Comparison of ENCODE assay signal across 30 cellular contexts in the genomic region with DNA sequence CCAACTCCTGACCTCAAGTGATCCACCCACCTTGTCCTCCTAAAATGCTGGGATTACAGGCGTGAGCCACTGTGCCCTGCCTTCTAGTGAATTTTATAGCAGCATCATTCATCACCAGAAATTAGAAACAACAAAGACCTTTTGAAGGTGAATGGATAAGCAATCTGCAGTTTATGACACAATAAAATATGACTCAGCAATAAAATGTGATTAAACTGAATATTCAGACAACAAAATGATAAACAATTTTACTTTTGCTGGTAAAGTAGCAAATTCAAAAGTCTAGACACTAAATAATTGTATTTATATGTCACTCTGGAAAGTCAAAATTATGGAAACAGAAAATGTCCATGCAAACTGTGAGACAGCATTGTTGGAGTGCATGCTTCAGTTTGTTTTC.
"Had no signal": no experiment of that assay in that cellular context is flagged by ENCODE, and none has a peak within 500 bp of the region (broad histone marks: within the 10 kb centered on the region; RNA-seq: fewer than 3 reads in every experiment).

No MANE protein-coding gene starts in this region.

- H3K4me1 Mint-ChIP-seq: activated CD4-positive, alpha-beta memory T cell treated with anti-CD3 and anti-CD28 coated beads, Interleukin-2, amount 10 ng/mL, durations not matched to agents 7 days and 5 days; activated CD4-positive, alpha-beta T cell treated with anti-CD3 and anti-CD28 coated beads for 36 hours; activated CD4-positive, alpha-beta T cell treated with anti-CD3 and anti-CD28 coated beads, Interleukin-2, amount 10 ng/mL, durations not matched to agents 24 days and 14 days; activated naive CD8-positive, alpha-beta T cell treated with anti-CD3 and anti-CD28 coated beads, Interleukin-2, amount 50 U/mL, for 24 hours; activated T-helper 17 cell treated with anti-CD3 and anti-CD28 coated beads, Interleukin-2, amount 50 U/mL, for 72 hours had no signal

- ATAC-seq: activated CD4-positive, alpha-beta T cell treated with anti-CD3 and anti-CD28 coated beads for 36 hours; activated naive CD8-positive, alpha-beta T cell treated with anti-CD3 and anti-CD28 coated beads, Interleukin-2, amount 50 U/mL, for 24 hours; activated T-cell treated with anti-CD3 and anti-CD28 coated beads, Interleukin-2, amount 50 U/mL, for 4 hours; activated T-helper 17 cell treated with anti-CD3 and anti-CD28 coated beads, Interleukin-2, amount 50 U/mL, for 72 hours; body of pancreas; effector memory CD8-positive, alpha-beta T cell; foreskin keratinocyte; gastrocnemius medialis; heart left ventricle had no signal

- FAIRE-seq: colon had no signal

- H3K9me3 ChIP-seq: adrenal gland, body of pancreas, esophagus muscularis mucosa, gastrocnemius medialis, heart left ventricle had no signal

- DNase-seq: activated CD4-positive, alpha-beta memory T cell treated with anti-CD3 and anti-CD28 coated beads, Interleukin-2, amount 10 ng/mL, durations not matched to agents 7 days and 5 days; activated CD4-positive, alpha-beta T cell treated with anti-CD3 and anti-CD28 coated beads for 36 hours; activated CD4-positive, alpha-beta T cell treated with anti-CD3 and anti-CD28 coated beads, Interleukin-2, amount 10 ng/mL, durations not matched to agents 24 days and 14 days; activated CD4-positive, CD25-positive, alpha-beta regulatory T cell; activated CD4-positive, CD25-positive, alpha-beta regulatory T cell treated with anti-CD3 and anti-CD28 coated beads, Interleukin-2, amount 50 U/mL, for 72 hours; activated effector memory CD4-positive, alpha-beta T cell treated with Interleukin-2 at 50 U/mL for 16 hours; activated gamma-delta T cell treated with Interleukin-2 at 50 U/mL for 16 hours; activated naive CD4-positive, alpha-beta T cell treated with anti-CD3 and anti-CD28 coated beads, Interleukin-2, amount 50 U/mL, for 16 hours; activated naive CD4-positive, alpha-beta T cell treated with Interleukin-2 at 50 U/mL for 16 hours; activated naive CD8-positive, alpha-beta T cell treated with anti-CD3 and anti-CD28 coated beads, Interleukin-2, amount 50 U/mL, for 24 hours; activated T-cell treated with anti-CD3 and anti-CD28 coated beads, Interleukin-2, amount 50 U/mL, for 4 hours; adrenal gland; amygdala; aorta; body of pancreas; caudate nucleus; cortex of kidney; dermis blood vessel endothelial cell; effector CD4-positive, alpha-beta T cell; effector memory CD8-positive, alpha-beta T cell; erythroblast; foreskin keratinocyte; gastrocnemius medialis; glutamatergic neuron; heart left ventricle; T-helper 2 cell had no signal

- H3K9me3 Mint-ChIP-seq: activated CD4-positive, alpha-beta T cell treated with anti-CD3 and anti-CD28 coated beads, Interleukin-2, amount 10 ng/mL, durations not matched to agents 24 days and 14 days; activated naive CD8-positive, alpha-beta T cell treated with anti-CD3 and anti-CD28 coated beads, Interleukin-2, amount 50 U/mL, for 24 hours had no signal

- H3K27ac ChIP-seq: adrenal gland, body of pancreas, esophagus muscularis mucosa, foreskin keratinocyte, gastrocnemius medialis, heart left ventricle had no signal

- H3K36me3 ChIP-seq: adrenal gland, esophagus muscularis mucosa, gastrocnemius medialis, heart left ventricle had no signal

- H3K27ac Mint-ChIP-seq: activated CD4-positive, alpha-beta memory T cell treated with anti-CD3 and anti-CD28 coated beads, Interleukin-2, amount 10 ng/mL, durations not matched to agents 7 days and 5 days; activated CD4-positive, alpha-beta T cell treated with anti-CD3 and anti-CD28 coated beads for 36 hours; activated CD4-positive, alpha-beta T cell treated with anti-CD3 and anti-CD28 coated beads, Interleukin-2, amount 10 ng/mL, durations not matched to agents 24 days and 14 days; activated naive CD8-positive, alpha-beta T cell; activated naive CD8-positive, alpha-beta T cell treated with anti-CD3 and anti-CD28 coated beads, Interleukin-2, amount 50 U/mL, for 24 hours; activated T-helper 17 cell treated with anti-CD3 and anti-CD28 coated beads, Interleukin-2, amount 50 U/mL, for 72 hours; effector memory CD8-positive, alpha-beta T cell had no signal

- H3K4me1 ChIP-seq: adrenal gland, body of pancreas, esophagus muscularis mucosa, foreskin keratinocyte, gastrocnemius medialis, heart left ventricle had no signal

- H3K4me3 ChIP-seq: adrenal gland, body of pancreas, esophagus muscularis mucosa, gastrocnemius medialis, heart left ventricle had no signal

- H3K27me3 Mint-ChIP-seq: activated CD4-positive, alpha-beta memory T cell treated with anti-CD3 and anti-CD28 coated beads, Interleukin-2, amount 10 ng/mL, durations not matched to agents 7 days and 5 days; activated CD4-positive, alpha-beta T cell treated with anti-CD3 and anti-CD28 coated beads for 36 hours; activated CD4-positive, alpha-beta T cell treated with anti-CD3 and anti-CD28 coated beads, Interleukin-2, amount 10 ng/mL, durations not matched to agents 24 days and 14 days; activated naive CD8-positive, alpha-beta T cell; activated naive CD8-positive, alpha-beta T cell treated with anti-CD3 and anti-CD28 coated beads, Interleukin-2, amount 50 U/mL, for 24 hours; activated T-helper 17 cell treated with anti-CD3 and anti-CD28 coated beads, Interleukin-2, amount 50 U/mL, for 72 hours; effector memory CD8-positive, alpha-beta T cell had no signal

- H3K36me3 Mint-ChIP-seq: activated naive CD8-positive, alpha-beta T cell had no signal

- H3K27me3 ChIP-seq: adrenal gland, body of pancreas, esophagus muscularis mucosa, foreskin keratinocyte, gastrocnemius medialis, heart left ventricle had no signal

- H3K4me3 Mint-ChIP-seq: activated CD4-positive, alpha-beta memory T cell treated with anti-CD3 and anti-CD28 coated beads, Interleukin-2, amount 10 ng/mL, durations not matched to agents 7 days and 5 days; activated CD4-positive, alpha-beta T cell treated with anti-CD3 and anti-CD28 coated beads for 36 hours; activated CD4-positive, alpha-beta T cell treated with anti-CD3 and anti-CD28 coated beads, Interleukin-2, amount 10 ng/mL, durations not matched to agents 24 days and 14 days; activated naive CD8-positive, alpha-beta T cell; activated naive CD8-positive, alpha-beta T cell treated with anti-CD3 and anti-CD28 coated beads, Interleukin-2, amount 50 U/mL, for 24 hours; activated T-cell treated with anti-CD3 and anti-CD28 coated beads, Interleukin-2, amount 50 U/mL, for 4 hours; activated T-helper 17 cell treated with anti-CD3 and anti-CD28 coated beads, Interleukin-2, amount 50 U/mL, for 72 hours; effector memory CD8-positive, alpha-beta T cell had no signal
